26 cellular contexts compared by ENCODE assay signal in the genomic region with DNA sequence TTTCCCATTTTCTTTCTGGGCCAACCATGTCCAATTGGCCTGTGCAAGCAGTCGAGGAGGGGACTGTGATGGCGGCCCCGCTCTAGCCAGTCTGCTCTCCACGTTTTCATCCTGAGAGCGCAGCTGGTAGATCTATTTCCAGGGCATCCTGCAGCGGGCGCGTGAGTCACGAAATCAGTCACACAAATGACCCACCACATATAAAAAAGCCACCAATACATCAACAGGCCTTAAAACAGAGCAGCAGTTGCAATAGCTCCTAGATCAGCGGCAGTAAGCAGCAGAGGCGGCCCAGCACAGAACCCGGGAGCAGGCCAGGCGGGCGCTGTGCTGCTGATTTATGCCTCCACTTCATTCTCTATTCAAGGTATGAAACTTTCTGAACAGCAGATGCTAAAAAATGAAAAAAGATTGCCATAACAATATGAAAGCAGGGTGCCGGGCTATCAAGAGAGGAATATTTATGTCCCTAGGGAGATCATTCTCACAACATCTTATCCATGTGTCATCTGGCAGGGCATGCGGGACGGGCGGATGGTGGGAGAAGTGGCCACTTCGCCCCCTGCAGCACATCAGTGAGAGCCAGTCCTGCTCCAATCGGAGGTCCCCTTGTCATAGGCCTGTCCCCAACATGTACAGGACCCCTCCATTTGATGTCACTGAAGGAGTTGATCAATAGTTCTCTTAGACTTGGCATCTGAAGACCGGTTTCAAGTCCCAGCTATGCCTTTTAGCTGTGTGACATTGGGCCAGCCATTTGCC.
"Had no signal": no experiment of that assay in that cellular context is flagged by ENCODE, and none has a peak within 500 bp of the region (broad histone marks: within the 10 kb centered on the region; RNA-seq: fewer than 3 reads in every experiment).

No MANE protein-coding gene starts in this region.

- H3K36me3 Mint-ChIP-seq: activated naive CD8-positive, alpha-beta T cell treated with anti-CD3 and anti-CD28 coated beads for 36 hours; naive thymus-derived CD8-positive, alpha-beta T cell; neural progenitor cell; stimulated activated memory B cell treated with anti-CD40 and anti-IgM and Interleukin-4, amounts not matched to agents 10 μg/mL and 1 μg/mL and 100 μg/mL, for 72 hours had no signal

- H3K9ac ChIP-seq: neural progenitor cell had no signal

- H3K9me3 Mint-ChIP-seq: activated naive CD4-positive, alpha-beta T cell treated with anti-CD3 and anti-CD28 coated beads for 36 hours; activated naive CD8-positive, alpha-beta T cell treated with anti-CD3 and anti-CD28 coated beads for 36 hours; naive thymus-derived CD8-positive, alpha-beta T cell; neural progenitor cell had no signal

- H3K4me3 ChIP-seq: adrenal gland, body of pancreas, neural progenitor cell, smooth muscle cell, stomach, tibial nerve had no signal

- H3K4me1 ChIP-seq: adrenal gland, body of pancreas, neural progenitor cell, stomach, tibial nerve had no signal

- ATAC-seq: activated CD4-positive, CD25-positive, alpha-beta regulatory T cell treated with anti-CD3 and anti-CD28 coated beads, Interleukin-2, amount 50 U/mL, for 24 hours; body of pancreas; left ventricle myocardium superior; naive thymus-derived CD8-positive, alpha-beta T cell; sciatic nerve; stimulated activated memory B cell treated with anti-CD40 and anti-IgM and Interleukin-4, amounts not matched to agents 10 μg/mL and 1 μg/mL and 100 μg/mL, for 72 hours had no signal

- H3K27ac ChIP-seq: adrenal gland, body of pancreas, neural progenitor cell, stomach, tibial nerve, WERI-Rb-1 had no signal

- H3K27me3 ChIP-seq: body of pancreas, neural progenitor cell had no signal

- H3K9me3 ChIP-seq: adrenal gland, body of pancreas, stomach, tibial nerve had no signal

- H3K4me1 Mint-ChIP-seq: activated naive CD8-positive, alpha-beta T cell treated with anti-CD3 and anti-CD28 coated beads for 36 hours; naive thymus-derived CD8-positive, alpha-beta T cell; neural progenitor cell; stimulated activated memory B cell treated with anti-CD40 and anti-IgM and Interleukin-4, amounts not matched to agents 10 μg/mL and 1 μg/mL and 100 μg/mL, for 72 hours had no signal

- DNase-seq: activated CD4-positive, alpha-beta T cell treated with anti-CD3 and anti-CD28 coated beads for 48 hours; activated CD4-positive, alpha-beta T cell treated with anti-CD3 and anti-CD28 coated beads, Interleukin-2, amount 50 U/mL, for 48 hours; activated effector memory CD4-positive, alpha-beta T cell treated with Interleukin-2 at 50 U/mL for 16 hours; activated naive CD4-positive, alpha-beta T cell treated with anti-CD3 and anti-CD28 coated beads for 36 hours; activated naive CD8-positive, alpha-beta T cell treated with anti-CD3 and anti-CD28 coated beads for 36 hours; aorta; body of pancreas; effector CD8-positive, alpha-beta T cell; left ventricle myocardium superior; mammary epithelial cell; midbrain; naive thymus-derived CD8-positive, alpha-beta T cell; occipital lobe; stimulated activated CD4-positive, alpha-beta T cell treated with anti-CD3 and anti-CD28 coated beads, Interleukin-1b, Interleukin-23, amount 100 ng/mL, for 48 hours; stimulated activated CD4-positive, alpha-beta T cell treated with anti-CD3 and anti-CD28 coated beads, Interleukin-4, amount 100 ng/mL, for 4 hours; stimulated activated CD8-positive, alpha-beta memory T cell treated with anti-CD3 and anti-CD28 coated beads, Interleukin-4, amount 100 ng/mL, for 48 hours; stomach; WERI-Rb-1 had no signal

- H3K27ac Mint-ChIP-seq: activated naive CD4-positive, alpha-beta T cell treated with anti-CD3 and anti-CD28 coated beads for 36 hours; activated naive CD8-positive, alpha-beta T cell treated with anti-CD3 and anti-CD28 coated beads for 36 hours; naive thymus-derived CD8-positive, alpha-beta T cell; neural progenitor cell; progenitor cell of endocrine pancreas; stimulated activated memory B cell treated with anti-CD40 and anti-IgM and Interleukin-4, amounts not matched to agents 10 μg/mL and 1 μg/mL and 100 μg/mL, for 72 hours had no signal

- H3K36me3 ChIP-seq: adrenal gland, neural progenitor cell, stomach, tibial nerve, WERI-Rb-1 had no signal

- H3K4me3 Mint-ChIP-seq: activated naive CD4-positive, alpha-beta T cell treated with anti-CD3 and anti-CD28 coated beads for 36 hours; activated naive CD8-positive, alpha-beta T cell treated with anti-CD3 and anti-CD28 coated beads for 36 hours; naive thymus-derived CD8-positive, alpha-beta T cell; neural progenitor cell; stimulated activated memory B cell treated with anti-CD40 and anti-IgM and Interleukin-4, amounts not matched to agents 10 μg/mL and 1 μg/mL and 100 μg/mL, for 72 hours had no signal
